ENCODE assay signal across 30 cellular contexts in the genomic region with DNA sequence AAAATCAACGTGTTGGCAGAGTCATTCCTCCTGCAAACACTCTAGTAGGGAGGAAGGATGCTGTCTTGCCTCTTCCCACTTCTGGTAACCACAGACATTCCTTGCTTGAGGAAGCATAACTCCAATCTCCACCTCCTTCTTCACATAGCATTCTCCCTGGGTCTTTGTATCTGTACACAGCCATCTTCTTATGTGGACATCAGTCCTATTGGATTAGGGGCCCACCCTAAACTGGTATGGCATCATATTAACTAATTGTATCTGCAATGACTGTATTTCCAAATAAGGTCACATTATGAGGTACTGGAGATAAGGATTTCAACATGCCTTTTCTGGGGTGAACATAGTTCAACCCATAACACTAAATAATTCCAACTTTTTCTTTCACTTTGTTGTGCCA.
A peak's percentile ranks its signal among the peaks of the same experiment; 100 is the strongest.
DNase-seq lines count a peak whose midpoint lies in the region; ATAC-seq, FAIRE-seq and TF ChIP-seq lines count a peak whose summit lies in the region.
"Had no signal": no experiment of that assay in that cellular context is flagged by ENCODE, and none has a peak within 500 bp of the region (broad histone marks: within the 10 kb centered on the region; RNA-seq: fewer than 3 reads in every experiment).

No MANE protein-coding gene starts in this region.

- 39% methylated on average over 1 of the region's 1 CpG for WGBS in liver
- 0% methylated on average over 1 of the region's 1 CpG for WGBS in HepG2 (ENCODE audit: low lambda C conversion rate)

- no peaks in the 10 kb centered on the region for H4K20me1 ChIP-seq in HepG2 (ENCODE audit: insufficient read depth, low read length)

- H3K9ac ChIP-seq in liver (ENCODE audit: low read depth in 1 of 2, low read length in 2 of 2) (no peak overlapping the region), HepG2 (ENCODE audit: insufficient read depth, low read depth, low read length) (no peak overlapping the region)

- no peaks in the 10 kb centered on the region for H3K27me3 ChIP-seq in liver (ENCODE audit: control insufficient read depth in 4 of 4, insufficient read depth in 4 of 4, low read length in 3 of 4)
- H3K27me3 ChIP-seq in HepG2 (ENCODE audit: control insufficient read depth in 1 of 2, insufficient read depth in 2 of 2, low read length in 2 of 2), result no peaks in the 10 kb centered on the region
- H3K27me3 ChIP-seq: Peyer's patch, upper lobe of left lung had no signal

- H3K4me2 ChIP-seq in HepG2 (ENCODE audit: low read depth, low read length), result no peak overlapping the region

- TF ChIP-seq EP300 in HepG2 (IDR thresholded peaks at IDR 0.05; ENCODE audit: low read depth in 2 of 2, low read length in 2 of 2), result no peak
- TF ChIP-seq EP300 in HepG2 (CRISPR knock-in tag; IDR thresholded peaks at IDR 0.05; ENCODE audit: borderline replicate concordance), result no peak

- ATAC-seq in HepG2, result no peak
- ATAC-seq in GM21619 (IDR thresholded peaks at IDR 0.05; ENCODE audit: unreplicated experiment), result no peak
- ATAC-seq: natural killer cell, T-helper 17 cell had no signal

- intact Hi-C loops in HepG2 (cut with micrococcal nuclease; ENCODE audit: unreplicated experiment), result no loop called here

- no peak for TF ChIP-seq POLR2A in HepG2 (IDR thresholded peaks at IDR 0.05; ENCODE audit: insufficient read depth in 1 of 2, low read depth in 2 of 2, low read length in 2 of 2)

- in situ Hi-C loops in HepG2 (cut with HindIII; ENCODE audit: extremely low pct_ligation_motif_present, low pct_unique_long_range_greater_than_20kb), result no loop called here

- no peak overlapping the region for H3K27ac ChIP-seq in liver (ENCODE audit: low read depth in 1 of 2, low read length in 2 of 2)
- no peak overlapping the region for H3K27ac ChIP-seq in HepG2 (ENCODE audit: extremely low read length, insufficient read depth, low read length)
- H3K27ac ChIP-seq: 22Rv1, Peyer's patch, upper lobe of left lung had no signal

- no peak overlapping the region for H2AFZ ChIP-seq in HepG2 (ENCODE audit: low read length)

- BruUV-seq in HepG2 (replicated peaks; lab: Mats Ljungman, UMichigan), result no TSS peak

- no peaks in the 10 kb centered on the region for H3K4me1 ChIP-seq in liver (ENCODE audit: control insufficient read depth in 4 of 4, insufficient read depth in 4 of 4, low read length in 3 of 4)
- no peaks in the 10 kb centered on the region for H3K4me1 ChIP-seq in HepG2 (ENCODE audit: insufficient read depth, low read length)
- H3K4me1 ChIP-seq: Peyer's patch, upper lobe of left lung had no signal

- no peak for TF ChIP-seq CTCF in liver (IDR thresholded peaks at IDR 0.05; ENCODE audit: low read depth, low read length, missing input control)
- TF ChIP-seq CTCF in HepG2 (CRISPR knock-in tag; IDR thresholded peaks at IDR 0.05), result no peak
- no peak for TF ChIP-seq CTCF in choroid plexus epithelial cell (conservative IDR thresholded peaks at IDR 0.05; ENCODE audit: low read depth, low read length)

- H3K79me2 ChIP-seq in HepG2 (ENCODE audit: insufficient read depth, low read length), result no peaks in the 10 kb centered on the region

- CTCF ChIA-PET in HepG2 (lab: Yijun Ruan, JAX; ENCODE audit: low intra/inter-chr PET ratio, low total read pairs), result no interaction called here

- no peak for DNase-seq in HepG2 (ENCODE audit: low spot score)
- DNase-seq in choroid plexus epithelial cell (ENCODE audit: low read depth), result peak; percentile 57
- peak; percentile 30 for DNase-seq in kidney tubule cell (ENCODE audit: low spot score)
- no peak for DNase-seq in NCI-H748 (lab: John Stamatoyannopoulos, UW; ENCODE audit: unreplicated experiment)
- no peak for DNase-seq in activated gamma-delta T cell treated with Interleukin-2 at 50 U/mL for 16 hours
- DNase-seq in Kasumi-1 (lab: John Stamatoyannopoulos, UW), result no peak
- DNase-seq: activated CD4-positive, alpha-beta T cell treated with anti-CD3 and anti-CD28 coated beads, Interleukin-2, amount 50 U/mL, for 1 hour; activated CD4-positive, CD25-positive, alpha-beta regulatory T cell; activated gamma-delta T cell; activated T-cell treated with anti-CD3 and anti-CD28 coated beads, Interleukin-2, amount 50 U/mL, for 24 hours; CD4-positive, alpha-beta T cell; cerebellar nuclear complex; H9; head of caudate nucleus; natural killer cell; NCI-H146; NCI-H2107; NCI-H774; occipital lobe; Peyer's patch; SHP77; stimulated activated naive CD4-positive, alpha-beta T cell; T-helper 17 cell; upper lobe of left lung had no signal

- peaks cover 0 to 2% (median 0%) of the 10 kb centered on the region in 4 donors for H3K9me3 ChIP-seq in liver (ENCODE audit: control insufficient read depth in 4 of 4, low read length in 3 of 4)
- H3K9me3 ChIP-seq in HepG2 (ENCODE audit: low read length), result no peaks in the 10 kb centered on the region
- H3K9me3 ChIP-seq: Peyer's patch, upper lobe of left lung had no signal

- no peak for TF ChIP-seq RAD21 in liver (IDR thresholded peaks at IDR 0.05)
- no peak for TF ChIP-seq RAD21 in HepG2 (CRISPR knock-in tag; IDR thresholded peaks at IDR 0.05)

- H3K36me3 ChIP-seq in liver (ENCODE audit: control insufficient read depth in 4 of 4, insufficient read depth in 3 of 4, low read depth in 1 of 4, low read length in 3 of 4), result no peaks in the 10 kb centered on the region
- H3K36me3 ChIP-seq in HepG2 (replicated peaks in 1 of 2; ENCODE audit: control insufficient read depth in 1 of 2, insufficient read depth in 2 of 2, low read length in 2 of 2), result no peaks in the 10 kb centered on the region
- H3K36me3 ChIP-seq: Peyer's patch, upper lobe of left lung had no signal

- POLR2A ChIA-PET in HepG2 (lab: Yijun Ruan, JAX), result no interaction called here

- no peak overlapping the region for H3K4me3 ChIP-seq in liver (ENCODE audit: low read depth in 1 of 3, low read length in 3 of 3)
- no peak overlapping the region for H3K4me3 ChIP-seq in HepG2 (replicated peaks in 1 of 3; ENCODE audit: insufficient read depth in 1 of 3, low read depth in 2 of 3, low read length in 3 of 3)
- no peak overlapping the region for H3K4me3 ChIP-seq in choroid plexus epithelial cell (ENCODE audit: low read depth, low read length)
- H3K4me3 ChIP-seq: lung, Peyer's patch, upper lobe of left lung had no signal

- no peak for FAIRE-seq in HepG2 (lab: Jason Lieb, UNC)
- FAIRE-seq: GM18507, keratinocyte had no signal

TF ChIP-seq in liver, 16 proteins besides CTCF, POLR2A, EP300 and RAD21:
- TF ChIP-seq, protein P1, sequence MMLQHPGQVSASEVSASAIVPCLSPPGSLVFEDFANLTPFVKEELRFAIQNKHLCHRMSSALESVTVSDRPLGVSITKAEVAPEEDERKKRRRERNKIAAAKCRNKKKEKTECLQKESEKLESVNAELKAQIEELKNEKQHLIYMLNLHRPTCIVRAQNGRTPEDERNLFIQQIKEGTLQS (IDR thresholded peaks at IDR 0.05), result peak; percentile 41
- peak; percentile 46 to 50 for TF ChIP-seq RXRA (IDR thresholded peaks at IDR 0.05)
- peak; percentile 19 to 24 for TF ChIP-seq HNF4A (conservative IDR thresholded peaks at IDR 0.05)
- no peak for TF ChIP-seq FOXA1 (IDR thresholded peaks at IDR 0.05)
- peak; percentile 34 for TF ChIP-seq SP1 (IDR thresholded peaks at IDR 0.05)
- no peak for TF ChIP-seq NR2F2 (IDR thresholded peaks at IDR 0.05)
- TF ChIP-seq JUND (IDR thresholded peaks at IDR 0.05), result peak in 1 of 2 donors; percentile 21

TF ChIP-seq in HepG2, 621 proteins besides CTCF, POLR2A, EP300 and RAD21:
- TF ChIP-seq SRY (CRISPR knock-in tag; IDR thresholded peaks at IDR 0.05), result no peak
- no peak for TF ChIP-seq RARG (CRISPR knock-in tag; IDR thresholded peaks at IDR 0.05; ENCODE audit: low read depth)
- no peak for TF ChIP-seq PHF21A (CRISPR knock-in tag; IDR thresholded peaks at IDR 0.05)
- TF ChIP-seq ZNF788 (CRISPR knock-in tag; IDR thresholded peaks at IDR 0.05; ENCODE audit: borderline replicate concordance), result no peak
- no peak for TF ChIP-seq CENPT (CRISPR knock-in tag; IDR thresholded peaks at IDR 0.05; ENCODE audit: low read depth)

Comparison
In these comparisons a context has a peak if more than half of its experiments do, and no peak if none do; other contexts are left out.
1. DNase-seq: peak in choroid plexus epithelial cell (single experiment) and kidney tubule cell (single experiment); none in HepG2 (single experiment), NCI-H748 (single experiment), activated gamma-delta T cell treated with Interleukin-2 at 50 U/mL for 16 hours (single experiment) and Kasumi-1 (0 of 2).